In the genomic region with DNA sequence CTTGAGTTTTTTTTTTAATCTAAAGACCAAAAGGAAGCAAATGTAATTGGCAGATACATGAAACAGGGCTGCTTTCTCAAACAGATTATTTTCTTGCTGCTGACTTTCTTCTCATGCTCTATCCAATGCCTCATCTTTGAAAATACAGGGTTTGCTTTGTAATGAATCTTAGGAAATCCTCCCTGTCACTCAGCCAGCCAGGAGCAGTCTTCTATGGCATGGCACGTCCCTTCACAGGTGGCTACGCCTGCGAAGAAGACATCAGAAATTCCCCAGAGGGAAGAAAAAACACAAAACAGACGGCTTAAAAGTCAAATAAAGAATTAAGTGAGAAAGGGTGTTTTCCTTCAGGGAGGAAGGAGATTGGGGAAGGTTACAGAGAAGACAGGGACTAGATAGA, we compare ENCODE assay signal across 23 cellular contexts.
"Had no signal": no experiment of that assay in that cellular context is flagged by ENCODE, and none has a peak within 500 bp of the region (broad histone marks: within the 10 kb centered on the region; RNA-seq: fewer than 3 reads in every experiment).

No MANE protein-coding gene starts in this region.

- H3K4me2 ChIP-seq: hepatocyte had no signal

- H3K27ac Mint-ChIP-seq: natural killer cell treated with Interleukin-12 subunit alpha and Interleukin-12 subunit beta and Interleukin-15 and Interleukin-18, amount 100 ng/mL, for 72 hours; stimulated activated memory B cell treated with anti-CD40 and anti-IgM and Interleukin-4, amounts not matched to agents 10 μg/mL and 1 μg/mL and 100 μg/mL, for 72 hours; stimulated activated naive CD8-positive, alpha-beta T cell treated with anti-CD3 and anti-CD28 coated beads, Interleukin-15, Interleukin-2, amounts not matched to agents 100 ng/mL and 50 ng/mL, for 24 hours had no signal

- DNase-seq: cortex of kidney; dorsolateral prefrontal cortex; effector CD8-positive, alpha-beta T cell; foreskin melanocyte; head of caudate nucleus; kidney; left cardiac atrium; left ventricle myocardium superior; mesenchymal stem cell; midbrain; psoas muscle; spleen; stimulated activated CD4-positive, alpha-beta T cell treated with anti-CD3 and anti-CD28 coated beads, Interleukin-15, amount 100 ng/mL, for 24 hours; stimulated activated CD4-positive, alpha-beta T cell treated with anti-CD3 and anti-CD28 coated beads, Interleukin-1b, Interleukin-23, amount 100 ng/mL, for 48 hours; stimulated activated CD4-positive, alpha-beta T cell treated with anti-CD3 and anti-CD28 coated beads, Interleukin-4, amount 100 ng/mL, for 24 hours; tibial artery; upper lobe of right lung had no signal

- H3K4me1 ChIP-seq: psoas muscle, spleen, tibial artery, upper lobe of right lung had no signal

- H3K4me3 Mint-ChIP-seq: natural killer cell treated with Interleukin-12 subunit alpha and Interleukin-12 subunit beta and Interleukin-15 and Interleukin-18, amount 100 ng/mL, for 72 hours; stimulated activated memory B cell treated with anti-CD40 and anti-IgM and Interleukin-4, amounts not matched to agents 10 μg/mL and 1 μg/mL and 100 μg/mL, for 72 hours; stimulated activated naive CD8-positive, alpha-beta T cell treated with anti-CD3 and anti-CD28 coated beads, Interleukin-15, Interleukin-2, amounts not matched to agents 100 ng/mL and 50 ng/mL, for 24 hours had no signal

- FAIRE-seq: kidney had no signal

- H3K9me3 Mint-ChIP-seq: stimulated activated memory B cell treated with anti-CD40 and anti-IgM and Interleukin-4, amounts not matched to agents 10 μg/mL and 1 μg/mL and 100 μg/mL, for 72 hours; stimulated activated naive CD8-positive, alpha-beta T cell treated with anti-CD3 and anti-CD28 coated beads, Interleukin-15, Interleukin-2, amounts not matched to agents 100 ng/mL and 50 ng/mL, for 24 hours had no signal

- H2AFZ ChIP-seq: hepatocyte had no signal

- H3K27ac ChIP-seq: dorsolateral prefrontal cortex, hepatocyte, psoas muscle, spleen, tibial artery, upper lobe of right lung had no signal

- H3K27me3 ChIP-seq: hepatocyte, spleen, tibial artery, upper lobe of right lung had no signal

- H3K36me3 ChIP-seq: spleen, tibial artery, upper lobe of right lung had no signal

- H3K4me3 ChIP-seq: dorsolateral prefrontal cortex, hepatocyte, lung, psoas muscle, spleen, tibial artery, upper lobe of right lung had no signal

- H3K9me3 ChIP-seq: psoas muscle, spleen, tibial artery, upper lobe of right lung had no signal

- H3K79me2 ChIP-seq: hepatocyte had no signal

- H3K36me3 Mint-ChIP-seq: natural killer cell treated with Interleukin-12 subunit alpha and Interleukin-12 subunit beta and Interleukin-15 and Interleukin-18, amount 100 ng/mL, for 72 hours; stimulated activated memory B cell treated with anti-CD40 and anti-IgM and Interleukin-4, amounts not matched to agents 10 μg/mL and 1 μg/mL and 100 μg/mL, for 72 hours had no signal

- H3K4me1 Mint-ChIP-seq: stimulated activated memory B cell treated with anti-CD40 and anti-IgM and Interleukin-4, amounts not matched to agents 10 μg/mL and 1 μg/mL and 100 μg/mL, for 72 hours had no signal

- ATAC-seq: left cardiac atrium; left ventricle myocardium superior; natural killer cell treated with Interleukin-12 subunit alpha and Interleukin-12 subunit beta and Interleukin-15 and Interleukin-18, amount 100 ng/mL, for 72 hours; psoas muscle; sciatic nerve; stimulated activated memory B cell treated with anti-CD40 and anti-IgM and Interleukin-4, amounts not matched to agents 10 μg/mL and 1 μg/mL and 100 μg/mL, for 72 hours; upper lobe of right lung had no signal
